In genomic region chr10:35202050-35202449, GRCh38 we compare ENCODE assay signal across 1 cellular context.
TF ChIP-seq lines count a peak whose summit lies in the region.

No MANE protein-coding gene starts in this region.

TF ChIP-seq in GM12878, 131 proteins besides CTCF, POLR2A, EP300 and RAD21 (continued from another document):
- TF ChIP-seq E2F8 (IDR thresholded peaks at IDR 0.05; ENCODE audit: low read depth, partially characterized antibody): no peak
- no peak for TF ChIP-seq DPF2 (IDR thresholded peaks at IDR 0.05)
- no peak for TF ChIP-seq HDAC2 (IDR thresholded peaks at IDR 0.05)
- no peak for TF ChIP-seq ATF7 (IDR thresholded peaks at IDR 0.05; ENCODE audit: low read depth)
- TF ChIP-seq MTA3 (IDR thresholded peaks at IDR 0.05; ENCODE audit: borderline replicate concordance, low read length): no peak
- no peak for TF ChIP-seq SRF (IDR thresholded peaks at IDR 0.05; ENCODE audit: low read depth in 2 of 2, low read length in 2 of 2)
- no peak for TF ChIP-seq CHD4 (IDR thresholded peaks at IDR 0.05)
- TF ChIP-seq NFYA (IDR thresholded peaks at IDR 0.05; ENCODE audit: borderline replicate concordance, low read depth, low read length): no peak
- no peak for TF ChIP-seq SKIL (IDR thresholded peaks at IDR 0.05; ENCODE audit: low read depth, poor library complexity, severe bottlenecking)
- TF ChIP-seq STAT1 (conservative IDR thresholded peaks at IDR 0.05): no peak
- no peak for TF ChIP-seq YY1 (IDR thresholded peaks at IDR 0.05; ENCODE audit: low read depth, low read length)
- no peak for TF ChIP-seq RFX5 (IDR thresholded peaks at IDR 0.05; ENCODE audit: low read depth, low read length)
- TF ChIP-seq ZBTB33 (IDR thresholded peaks at IDR 0.05): no peak
